8 cellular contexts compared by ENCODE assay signal in genomic region chr1:151346769-151347522, GRCh38. TPM values are rescaled to one million over a fixed set of nuclear protein-coding genes. Genes with fewer than 3 reads are reported as not detected.
DNase-seq lines count a peak whose midpoint lies in the region; ATAC-seq and TF ChIP-seq lines count a peak whose summit lies in the region.

Gene RFX5 (minus strand): TSS chr1:151347252. CDS start chr1:151346320, 932 bp downstream.

- no peaks in the 10 kb centered on the region for H3K9me3 ChIP-seq in mucosa of rectum (ENCODE audit: control insufficient read depth in 2 of 2, low read length in 2 of 2)

- no peaks in the 10 kb centered on the region for H3K27me3 ChIP-seq in mucosa of rectum (ENCODE audit: control insufficient read depth in 2 of 2, insufficient read depth in 2 of 2, low read length in 2 of 2)

- peaks cover 9 to 15% of the 10 kb centered on the region in 2 donors for H3K4me1 ChIP-seq in mucosa of rectum (ENCODE audit: control insufficient read depth in 2 of 2, insufficient read depth in 2 of 2, low read length in 2 of 2)

- DNase-seq in DMS153 treated with DMSO at 0.1 percent for 48 hours (lab: John Stamatoyannopoulos, UW; ENCODE audit: unreplicated experiment) (peak; percentile 98), KBM-7 (peak; percentile 100), erythroblast (lab: John Stamatoyannopoulos, UW) (peak; percentile 97)
- DNase-seq in activated T-cell treated with anti-CD3 and anti-CD28 coated beads, Interleukin-2, amount 50 U/mL, for 24 hours: peak; percentile 90
- DNase-seq in stimulated activated CD8-positive, alpha-beta memory T cell treated with anti-CD3 and anti-CD28 coated beads, Interleukin-4, amount 100 ng/mL, for 48 hours: peak; percentile 92

- H3K36me3 ChIP-seq in mucosa of rectum (ENCODE audit: control insufficient read depth in 2 of 2, insufficient read depth in 2 of 2, low read length in 2 of 2): peaks cover 24 to 29% of the 10 kb centered on the region in 2 donors

- peak within 1 kb of the TSS; percentile 92 to 93 for H3K27ac ChIP-seq in mucosa of rectum (ENCODE audit: low read depth in 2 of 2, low read length in 2 of 2)

- H3K4me1 Mint-ChIP-seq in activated T-cell treated with anti-CD3 and anti-CD28 coated beads, Interleukin-2, amount 50 U/mL, for 24 hours (ENCODE audit: low read depth): peaks cover 35% of the 10 kb centered on the region

- H3K9me3 Mint-ChIP-seq in activated T-cell treated with anti-CD3 and anti-CD28 coated beads, Interleukin-2, amount 50 U/mL, for 24 hours: no peaks in the 10 kb centered on the region

- peak; percentile 81 for TF ChIP-seq POLR2A in erythroblast (IDR thresholded peaks at IDR 0.05; ENCODE audit: low read length)

- peak within 1 kb of the TSS; percentile 96 for H3K4me3 Mint-ChIP-seq in activated T-cell treated with anti-CD3 and anti-CD28 coated beads, Interleukin-2, amount 50 U/mL, for 24 hours

- in situ Hi-C loops in KBM-7 (cut with MboI; ENCODE audit: low pct_unique_long_range_greater_than_20kb, low sequenced_read_pairs): no loop called here

- peaks cover 44% of the 10 kb centered on the region for H3K36me3 Mint-ChIP-seq in activated T-cell treated with anti-CD3 and anti-CD28 coated beads, Interleukin-2, amount 50 U/mL, for 24 hours (ENCODE audit: low read depth)

- no peaks in the 10 kb centered on the region for H3K27me3 Mint-ChIP-seq in activated T-cell treated with anti-CD3 and anti-CD28 coated beads, Interleukin-2, amount 50 U/mL, for 24 hours

- peak within 1 kb of the TSS; percentile 99 for H3K27ac Mint-ChIP-seq in activated T-cell treated with anti-CD3 and anti-CD28 coated beads, Interleukin-2, amount 50 U/mL, for 24 hours

- peak; percentile 92 for ATAC-seq in GM21717 (IDR thresholded peaks at IDR 0.05; ENCODE audit: unreplicated experiment)

- peak within 1 kb of the TSS; percentile 91 to 96 for H3K4me3 ChIP-seq in mucosa of rectum (ENCODE audit: low read length in 2 of 2)

- peak within 1 kb of the TSS; percentile 83 to 91 for H3K9ac ChIP-seq in mucosa of rectum (ENCODE audit: low read depth in 1 of 2, low read length in 2 of 2)

TF ChIP-seq in PFSK-1, 5 proteins besides CTCF, POLR2A, EP300 and RAD21:
- 0 out of 2 replicates have a peak, but pooled peaks have one; percentile 12 for TF ChIP-seq POLR2AphosphoS5 (IDR thresholded peaks at IDR 0.05; ENCODE audit: low read depth, low read length)
- TF ChIP-seq SIN3A (IDR thresholded peaks at IDR 0.05; ENCODE audit: borderline replicate concordance, insufficient read depth, low read length): peak; percentile 64; the same call in 1 of the 2 replicates
- TF ChIP-seq FOXP2 (optimal IDR thresholded peaks at IDR 0.05; ENCODE audit: borderline replicate concordance, extremely low read depth, extremely low read length, insufficient read depth): peak; percentile 55
- peak; percentile 44; the same call in 1 of the 2 replicates for TF ChIP-seq TAF1 (IDR thresholded peaks at IDR 0.05; ENCODE audit: borderline replicate concordance, insufficient read depth, low read length)
- no peak; a peak in 1 of 4 replicates for TF ChIP-seq REST (IDR thresholded peaks at IDR 0.05; ENCODE audit: insufficient read depth in 1 of 2, low read depth in 2 of 2, low read length in 2 of 2)
TF ChIP-seq in PFSK-1: peak in this region for 4.

RNA-seq across cellular contexts. Expression of gene RFX5, which starts in this region (rescaled TPM):
- polyA plus RNA-seq in PFSK-1 (2012; ENCODE audit: insufficient read length, low read depth): 26.4 TPM

Comparison
In these comparisons a context has a peak if more than half of its experiments do, and no peak if none do; other contexts are left out.
1. Peak in every context shown above with its lines: DNase-seq, ATAC-seq, H3K4me3 ChIP-seq and H3K27ac ChIP-seq.